Comparison of ENCODE assay signal across 17 cellular contexts in genomic region chr1:235041201-235041600, GRCh38.
DNase-seq lines count a peak whose midpoint lies in the region; ATAC-seq and TF ChIP-seq lines count a peak whose summit lies in the region.
"Had no signal": no experiment of that assay in that cellular context is flagged by ENCODE, and none has a peak within 500 bp of the region (broad histone marks: within the 10 kb centered on the region; RNA-seq: fewer than 3 reads in every experiment).

No MANE protein-coding gene starts in this region.

- intact Hi-C loops in colonic mucosa (cut with DNase I), result no loop called here
- intact Hi-C loops in spleen (cut with DNase I; ENCODE audit: low total_unique reads), result no loop called here

- H3K27me3 Mint-ChIP-seq in activated T-cell treated with anti-CD3 and anti-CD28 coated beads, Interleukin-2, amount 50 U/mL, for 72 hours (ENCODE audit: low read depth), result no peaks in the 10 kb centered on the region

- H3K27ac ChIP-seq in OCI-LY3 (ENCODE audit: low read length) (peak overlapping the region; percentile 27; the same call in 1 of the 2 replicates), colonic mucosa (peak overlapping the region; percentile 24), spleen (peak overlapping the region in 7 of 8 donors; percentile 40 to 72 (median 58)), coronary artery (no peak overlapping the region)

- H4K20me1 ChIP-seq in OCI-LY3 (ENCODE audit: insufficient read depth, low read length), result no peaks in the 10 kb centered on the region

- no peaks in the 10 kb centered on the region for H3K79me2 ChIP-seq in OCI-LY3 (ENCODE audit: low read length)

- H3K4me3 ChIP-seq in OCI-LY3 (ENCODE audit: low read length) (no peak overlapping the region), colonic mucosa (no peak overlapping the region), spleen (no peak overlapping the region), coronary artery (no peak overlapping the region)

- H2AFZ ChIP-seq in OCI-LY3 (ENCODE audit: low read depth, low read length), result peak overlapping the region; percentile 89

- H3K4me3 Mint-ChIP-seq in activated T-cell treated with anti-CD3 and anti-CD28 coated beads, Interleukin-2, amount 50 U/mL, for 72 hours, result no peak overlapping the region
- H3K4me3 Mint-ChIP-seq: endodermal cell, H9 had no signal

- no peak for ATAC-seq in activated T-cell treated with anti-CD3 and anti-CD28 coated beads, Interleukin-2, amount 50 U/mL, for 72 hours (replicated peaks in 1 of 2)
- ATAC-seq in HG03280 (IDR thresholded peaks at IDR 0.05; ENCODE audit: unreplicated experiment), result no peak
- no peak for ATAC-seq in HG02798 (IDR thresholded peaks at IDR 0.05; ENCODE audit: poor library complexity, unreplicated experiment)

- peaks cover 45% of the 10 kb centered on the region for H3K4me1 Mint-ChIP-seq in activated T-cell treated with anti-CD3 and anti-CD28 coated beads, Interleukin-2, amount 50 U/mL, for 72 hours (ENCODE audit: low read depth)
- H3K4me1 Mint-ChIP-seq: endodermal cell, H9 had no signal

- peaks cover 14 to 27% of the 10 kb centered on the region in 2 donors for H3K36me3 Mint-ChIP-seq in activated T-cell treated with anti-CD3 and anti-CD28 coated beads, Interleukin-2, amount 50 U/mL, for 72 hours (ENCODE audit: insufficient read depth in 2 of 2)

- peaks cover 9 to 14% of the 10 kb centered on the region in 2 donors for H3K9me3 Mint-ChIP-seq in activated T-cell treated with anti-CD3 and anti-CD28 coated beads, Interleukin-2, amount 50 U/mL, for 72 hours

- H3K9ac ChIP-seq in OCI-LY3 (ENCODE audit: low read length) (peak overlapping the region; percentile 27; the same call in 1 of the 2 replicates), colonic mucosa (ENCODE audit: low read depth in 2 of 2, low read length in 2 of 2) (no peak overlapping the region)

- DNase-seq in activated T-cell treated with anti-CD3 and anti-CD28 coated beads, Interleukin-2, amount 50 U/mL, for 72 hours, result no peak
- no peak for DNase-seq in activated T-cell treated with anti-CD3 and anti-CD28 coated beads, Interleukin-2, amount 50 U/mL, for 48 hours
- DNase-seq in colonic mucosa, result no peak
- no peak for DNase-seq in spleen
- DNase-seq in coronary artery (ENCODE audit: low spot score), result no peak
- DNase-seq: ACHN; activated T-cell treated with anti-CD3 and anti-CD28 coated beads for 4 hours; endodermal cell; foreskin melanocyte; H9; NCI-H1092; NCI-H226; RPMI8226; stimulated activated naive CD4-positive, alpha-beta T cell had no signal

- H3K27me3 ChIP-seq in OCI-LY3 (ENCODE audit: low read depth, low read length), result no peaks in the 10 kb centered on the region
- H3K27me3 ChIP-seq in colonic mucosa, result no peaks in the 10 kb centered on the region
- H3K27me3 ChIP-seq in spleen (replicated peaks in 1 of 7), result no peaks in the 10 kb centered on the region

- H3K36me3 ChIP-seq in OCI-LY3 (replicated peaks; ENCODE audit: low read depth, low read length) (no peaks in the 10 kb centered on the region), colonic mucosa (no peaks in the 10 kb centered on the region), spleen (no peaks in the 10 kb centered on the region)

- TF ChIP-seq CTCF in OCI-LY3 (IDR thresholded peaks at IDR 0.05; ENCODE audit: low read depth, low read length) (no peak), colonic mucosa (IDR thresholded peaks at IDR 0.05) (no peak), spleen (IDR thresholded peaks at IDR 0.05 in 8 of 11, conservative IDR thresholded peaks at IDR 0.05 in 3 of 11) (no peak), coronary artery (IDR thresholded peaks at IDR 0.05) (no peak)

- H3K4me1 ChIP-seq in OCI-LY3 (ENCODE audit: low read length) (peaks cover 25% of the 10 kb centered on the region), colonic mucosa (no peaks in the 10 kb centered on the region), spleen (peaks cover 0 to 9% (median 6%) of the 10 kb centered on the region in 6 donors)

- TF ChIP-seq POLR2A in spleen (IDR thresholded peaks at IDR 0.05), result no peak

- H3K27ac Mint-ChIP-seq in activated T-cell treated with anti-CD3 and anti-CD28 coated beads, Interleukin-2, amount 50 U/mL, for 72 hours, result peak overlapping the region; percentile 88
- H3K27ac Mint-ChIP-seq: endodermal cell, H9 had no signal

- peak overlapping the region; percentile 15; the same call in 1 of the 2 replicates for H3K4me2 ChIP-seq in OCI-LY3 (ENCODE audit: low read length)

- H3K9me3 ChIP-seq in OCI-LY3 (ENCODE audit: insufficient read depth, low read length), result no peaks in the 10 kb centered on the region; the same call in 1 of the 2 replicates
- H3K9me3 ChIP-seq in colonic mucosa, result no peaks in the 10 kb centered on the region
- peaks cover 0 to 21% (median 10%) of the 10 kb centered on the region in 8 donors for H3K9me3 ChIP-seq in spleen

Comparison
In these comparisons a context has a peak if more than half of its experiments do, and no peak if none do; other contexts are left out.
1. H3K27ac ChIP-seq: peak in OCI-LY3 (single experiment), colonic mucosa (single experiment) and spleen (7 of 8); none in coronary artery (0 of 2).